1 cellular context compared by ENCODE assay signal in genomic region chr3:184561329-184562145, GRCh38.
TF ChIP-seq lines count a peak whose summit lies in the region.

Gene EPHB3, plus strand, starts transcription at chr3:184561785. Its CDS starts 451 bp downstream, at chr3:184562236.

TF ChIP-seq in HepG2, 621 proteins besides CTCF, POLR2A, EP300 and RAD21 (continued from another document and continues in another):
- no peak for TF ChIP-seq ZBTB37 (CRISPR knock-in tag; IDR thresholded peaks at IDR 0.05)
- TF ChIP-seq POGZ (CRISPR knock-in tag; IDR thresholded peaks at IDR 0.05), result no peak
- no peak for TF ChIP-seq ZNF232 (CRISPR knock-in tag; IDR thresholded peaks at IDR 0.05; ENCODE audit: borderline replicate concordance)
- TF ChIP-seq ZNF629 (CRISPR knock-in tag; conservative IDR thresholded peaks at IDR 0.05), result peak; percentile 92
- TF ChIP-seq GMEB2 (CRISPR knock-in tag; IDR thresholded peaks at IDR 0.05; ENCODE audit: low read depth), result no peak
- TF ChIP-seq TFDP1 (CRISPR knock-in tag; IDR thresholded peaks at IDR 0.05; ENCODE audit: borderline replicate concordance), result no peak
- no peak for TF ChIP-seq TFE3 (CRISPR knock-in tag; IDR thresholded peaks at IDR 0.05)
- TF ChIP-seq ZNF572 (CRISPR knock-in tag; IDR thresholded peaks at IDR 0.05), result no peak
- TF ChIP-seq E2F5 (CRISPR knock-in tag; conservative IDR thresholded peaks at IDR 0.05), result no peak
- no peak for TF ChIP-seq TERF1 (CRISPR knock-in tag; IDR thresholded peaks at IDR 0.05)
- no peak for TF ChIP-seq CAMTA2 (CRISPR knock-in tag; IDR thresholded peaks at IDR 0.05; ENCODE audit: borderline replicate concordance)
- TF ChIP-seq ZFP1 (CRISPR knock-in tag; IDR thresholded peaks at IDR 0.05), result no peak
- TF ChIP-seq U2AF1 (optimal IDR thresholded peaks at IDR 0.05; ENCODE audit: low read depth, low read length), result no peak
- TF ChIP-seq ZNF775 (CRISPR knock-in tag; IDR thresholded peaks at IDR 0.05; ENCODE audit: borderline replicate concordance), result no peak
- TF ChIP-seq BCLAF1 (IDR thresholded peaks at IDR 0.05), result no peak
- no peak for TF ChIP-seq ZKSCAN1 (IDR thresholded peaks at IDR 0.05; ENCODE audit: low read length)
- peak; percentile 46 for TF ChIP-seq FOSL2 (CRISPR knock-in tag; IDR thresholded peaks at IDR 0.05)
- no peak for TF ChIP-seq PPARG (CRISPR knock-in tag; conservative IDR thresholded peaks at IDR 0.05)
- TF ChIP-seq ZNF260 (CRISPR knock-in tag; IDR thresholded peaks at IDR 0.05; ENCODE audit: borderline replicate concordance, low read depth), result no peak
- TF ChIP-seq RFX1 (IDR thresholded peaks at IDR 0.05), result no peak
- peak; percentile 23; the same call in 1 of the 2 replicates for TF ChIP-seq RXRA (CRISPR knock-in tag; IDR thresholded peaks at IDR 0.05)
- peak; percentile 62; the same call in 1 of the 2 replicates for TF ChIP-seq IKZF5 (CRISPR knock-in tag; IDR thresholded peaks at IDR 0.05)
- TF ChIP-seq TOPORS (CRISPR knock-in tag; IDR thresholded peaks at IDR 0.05), result no peak
- TF ChIP-seq HDAC6 (IDR thresholded peaks at IDR 0.05; ENCODE audit: low read depth, low read length), result no peak
- TF ChIP-seq MTERF4 (CRISPR knock-in tag; IDR thresholded peaks at IDR 0.05), result no peak
- TF ChIP-seq TGIF2 (CRISPR knock-in tag; IDR thresholded peaks at IDR 0.05), result peak; percentile 67; the same call in 1 of the 2 replicates
- TF ChIP-seq ZNF574 (CRISPR knock-in tag; IDR thresholded peaks at IDR 0.05), result no peak
- TF ChIP-seq TFDP2 (CRISPR knock-in tag; IDR thresholded peaks at IDR 0.05), result no peak
- no peak for TF ChIP-seq ZNF354B (CRISPR knock-in tag; IDR thresholded peaks at IDR 0.05)
- no peak for TF ChIP-seq RXRB (CRISPR knock-in tag; IDR thresholded peaks at IDR 0.05; ENCODE audit: borderline replicate concordance)
- no peak for TF ChIP-seq E2F2 (CRISPR knock-in tag; IDR thresholded peaks at IDR 0.05; ENCODE audit: borderline replicate concordance)
- peak; percentile 29; the same call in 1 of the 2 replicates for TF ChIP-seq MEIS2 (CRISPR knock-in tag; IDR thresholded peaks at IDR 0.05)
- no peak for TF ChIP-seq ZMAT5 (CRISPR knock-in tag; IDR thresholded peaks at IDR 0.05; ENCODE audit: borderline replicate concordance, low read depth)
- TF ChIP-seq IKZF1 (IDR thresholded peaks at IDR 0.05), result no peak
- no peak for TF ChIP-seq HBP1 (CRISPR knock-in tag; IDR thresholded peaks at IDR 0.05; ENCODE audit: low read depth)
- peak; percentile 45; the same call in 1 of the 2 replicates for TF ChIP-seq IRF2 (CRISPR knock-in tag; IDR thresholded peaks at IDR 0.05)
- no peak for TF ChIP-seq NR0B2 (CRISPR knock-in tag; IDR thresholded peaks at IDR 0.05)
- no peak for TF ChIP-seq SPEN (CRISPR knock-in tag; IDR thresholded peaks at IDR 0.05; ENCODE audit: low read depth)
